Comparison of ENCODE assay signal across 8 cellular contexts in genomic region chr2:38581193-38582147, GRCh38. TPM values are rescaled to one million over a fixed set of nuclear protein-coding genes. Genes with fewer than 3 reads are reported as not detected.
A peak's percentile ranks its signal among the peaks of the same experiment; 100 is the strongest.
DNase-seq lines count a peak whose midpoint lies in the region; ATAC-seq and TF ChIP-seq lines count a peak whose summit lies in the region.

No MANE protein-coding gene starts in this region.

- H3K4me1 ChIP-seq in HAP-1 (peaks cover 15% of the 10 kb centered on the region), esophagus squamous epithelium (peaks cover 0 to 14% (median 0%) of the 10 kb centered on the region in 3 donors)

- TF ChIP-seq CTCF in WTC11 (IDR thresholded peaks at IDR 0.05): peak; percentile 53; the same call in 1 of the 2 replicates
- TF ChIP-seq CTCF in esophagus squamous epithelium (IDR thresholded peaks at IDR 0.05): peak; percentile 60 to 81 (median 65)

- POLR2A ChIA-PET in WTC11 (lab: Charles Lee): interaction anchor here (0.6 to 3.0 kb wide), 7 partner anchors 17 to 170 kb away, joined by 3 to 16 read pairs (median 4); partner anchors contain the start of genes HNRNPLL and SRSF7
- POLR2A ChIA-PET in naive thymus-derived CD8-positive, alpha-beta T cell (lab: Charles Lee): interaction anchor here (0.6 to 2.0 kb wide), 6 partner anchors 21 to 169 kb away, joined by 3 to 16 read pairs (median 4); partner anchors contain the start of genes HNRNPLL and SRSF7

- H3K27me3 Mint-ChIP-seq in WTC11 (ENCODE audit: low read depth): no peaks in the 10 kb centered on the region
- H3K27me3 Mint-ChIP-seq in naive thymus-derived CD8-positive, alpha-beta T cell: no peaks in the 10 kb centered on the region

- 53 to 58% methylated on average over 9 of the region's 9 CpGs for WGBS in esophagus squamous epithelium, 2 donors

- TF ChIP-seq POLR2A in esophagus squamous epithelium (IDR thresholded peaks at IDR 0.05): no peak

- H3K9me3 ChIP-seq in HAP-1 (no peaks in the 10 kb centered on the region), esophagus squamous epithelium (no peaks in the 10 kb centered on the region)

- H3K36me3 Mint-ChIP-seq in WTC11: peaks cover 40% of the 10 kb centered on the region
- peaks cover 0 to 28% (median 1%) of the 10 kb centered on the region in 3 donors for H3K36me3 Mint-ChIP-seq in naive thymus-derived CD8-positive, alpha-beta T cell

- no peaks in the 10 kb centered on the region for H3K9me3 Mint-ChIP-seq in WTC11
- no peaks in the 10 kb centered on the region for H3K9me3 Mint-ChIP-seq in naive thymus-derived CD8-positive, alpha-beta T cell

- intact Hi-C loops in esophagus squamous epithelium (cut with DNase I): no loop called here

- H3K27ac Mint-ChIP-seq in WTC11: peak overlapping the region; percentile 84
- no peak overlapping the region for H3K27ac Mint-ChIP-seq in naive thymus-derived CD8-positive, alpha-beta T cell

- H3K4me1 Mint-ChIP-seq in WTC11: peaks cover 42% of the 10 kb centered on the region
- H3K4me1 Mint-ChIP-seq in naive thymus-derived CD8-positive, alpha-beta T cell: peaks cover 0 to 2% (median 0%) of the 10 kb centered on the region in 4 donors

- H3K27ac ChIP-seq in esophagus squamous epithelium: no peak overlapping the region

- DNase-seq in D341Med (ENCODE audit: low spot score) (peak; percentile 60), HAP-1 (ENCODE audit: low spot score in 2 of 2) (peak; percentile 46 to 73), NCI-H2196 treated with DMSO at 0.1 percent for 48 hours (lab: John Stamatoyannopoulos, UW; ENCODE audit: unreplicated experiment) (peak; percentile 18), WTC11 (ENCODE audit: low spot score) (peak; percentile 31), esophagus squamous epithelium (lab: John Stamatoyannopoulos, UW) (peak; percentile 0), GM19240 (ENCODE audit: insufficient read length, low spot score) (no peak)
- DNase-seq in naive thymus-derived CD8-positive, alpha-beta T cell: peak in 8 of 10 donors; percentile 10 to 81 (median 60)

- H3K27me3 ChIP-seq in HAP-1 (ENCODE audit: low read depth) (no peaks in the 10 kb centered on the region), esophagus squamous epithelium (no peaks in the 10 kb centered on the region)

- no peak overlapping the region for H3K4me3 ChIP-seq in HAP-1
- H3K4me3 ChIP-seq in esophagus squamous epithelium: no peak overlapping the region

- peak; percentile 90 for ATAC-seq in WTC11
- peak; percentile 78 to 89 for ATAC-seq in naive thymus-derived CD8-positive, alpha-beta T cell
- ATAC-seq in GM21381 (IDR thresholded peaks at IDR 0.05; ENCODE audit: unreplicated experiment): no peak

- H3K36me3 ChIP-seq in HAP-1 (replicated peaks): peaks cover 18% of the 10 kb centered on the region
- H3K36me3 ChIP-seq in esophagus squamous epithelium: peaks cover 0 to 71% (median 6%) of the 10 kb centered on the region in 3 donors

- in situ Hi-C loops in HAP-1 (cut with MboI; ENCODE audit: low sequenced_read_pairs): no loop called here

- H3K4me3 Mint-ChIP-seq in WTC11: no peak overlapping the region; the same call in 1 of the 2 replicates
- H3K4me3 Mint-ChIP-seq in naive thymus-derived CD8-positive, alpha-beta T cell: no peak overlapping the region

- CTCF ChIA-PET in WTC11 (lab: Charles Lee): interaction anchor here (0.5 to 2.7 kb wide), 45 partner anchors 9 to 648 kb away, joined by 3 to 30 read pairs (median 4); partner anchors contain the start of genes GALM, HNRNPLL and SRSF7

TF ChIP-seq in WTC11, 78 proteins besides CTCF, POLR2A, EP300 and RAD21:
- TF ChIP-seq ZNF512 (CRISPR knock-in tag; IDR thresholded peaks at IDR 0.05; ENCODE audit: borderline replicate concordance) (no peak), NR1H2 (CRISPR knock-in tag; IDR thresholded peaks at IDR 0.05) (no peak), FOXP1 (CRISPR knock-in tag; IDR thresholded peaks at IDR 0.05; ENCODE audit: borderline replicate concordance) (no peak), HMGXB4 (CRISPR knock-in tag; IDR thresholded peaks at IDR 0.05) (no peak), ZNF416 (CRISPR knock-in tag; IDR thresholded peaks at IDR 0.05) (no peak), MAX (CRISPR knock-in tag; IDR thresholded peaks at IDR 0.05) (no peak)
TF ChIP-seq in WTC11: peak in this region for 0.

RNA-seq across cellular contexts. Expression of gene HNRNPLL, which starts 21.3 kb away (rescaled TPM):
- total RNA-seq in WTC11 (2021): 63.1 to 66.4 TPM (median 65.3 TPM) in 3 replicates
- 10 to 100 TPM; 11.9 to 38.1 (median 20.0) TPM for total RNA-seq in esophagus squamous epithelium
- 10 to 100 TPM; 16.3 to 20.2 TPM for total RNA-seq in naive thymus-derived CD8-positive, alpha-beta T cell
- 10 to 100 TPM in 2 of 3 donors, 1 to 10 TPM in 1; 8.0 to 13.1 (median 11.5) TPM for polyA plus RNA-seq in naive thymus-derived CD8-positive, alpha-beta T cell
